31 cellular contexts compared by ENCODE assay signal in the genomic region with DNA sequence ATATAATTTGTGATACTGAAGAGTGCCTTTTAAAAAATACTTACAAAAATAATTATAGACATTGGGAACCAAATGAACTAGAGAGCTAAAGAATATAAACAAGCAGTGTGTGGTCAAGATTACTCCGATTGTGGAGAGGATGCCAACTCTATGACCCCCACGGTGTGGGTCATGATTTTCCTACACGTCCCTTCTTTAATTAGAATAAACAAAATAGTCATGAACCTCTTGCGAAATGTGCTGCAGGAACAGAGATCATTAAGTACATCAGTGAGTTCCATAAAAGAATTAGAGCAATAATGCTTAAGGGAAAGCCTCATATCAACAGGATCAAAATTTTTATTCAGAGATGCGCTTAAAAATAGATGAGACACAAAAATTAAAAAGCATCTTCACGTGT.
A peak's percentile ranks its signal among the peaks of the same experiment; 100 is the strongest.
DNase-seq lines count a peak whose midpoint lies in the region; ATAC-seq and TF ChIP-seq lines count a peak whose summit lies in the region.
"Had no signal": no experiment of that assay in that cellular context is flagged by ENCODE, and none has a peak within 500 bp of the region (broad histone marks: within the 10 kb centered on the region; RNA-seq: fewer than 3 reads in every experiment).

No MANE protein-coding gene starts in this region.

- DNase-seq in AG04450 (ENCODE audit: low read depth, low spot score) (peak; percentile 8), T1000 (lab: John Stamatoyannopoulos, UW) (peak; percentile 33), dermis blood vessel endothelial cell (peak; percentile 18), iris pigment epithelial cell (ENCODE audit: low read depth) (peak; percentile 91), NCI-H187 (lab: John Stamatoyannopoulos, UW) (no peak), NCI-H146 treated with DMSO at 0.1 percent for 48 hours (lab: John Stamatoyannopoulos, UW; ENCODE audit: unreplicated experiment) (no peak)
- no peak for DNase-seq in activated CD4-positive, alpha-beta T cell treated with anti-CD3 and anti-CD28 coated beads, Interleukin-2, amount 10 ng/mL, durations not matched to agents 7 days and 5 days
- DNase-seq: activated CD4-positive, alpha-beta T cell treated with anti-CD3 and anti-CD28 coated beads for 48 hours; activated naive CD4-positive, alpha-beta T cell treated with anti-CD3 and anti-CD28 coated beads for 36 hours; activated T-cell treated with anti-CD3 and anti-CD28 coated beads, Interleukin-2, amount 50 U/mL, for 72 hours; Caco-2; cerebellar nuclear complex; DMS79; effector CD8-positive, alpha-beta T cell; GOT3; head of caudate nucleus; KG1; mesendoderm; naive B cell; NCI-H1694; NCI-H2171; NCI-H526 treated with DMSO at 0.1 percent for 48 hours; nucleus accumbens; stimulated activated CD4-positive, alpha-beta T cell treated with anti-CD3 and anti-CD28 coated beads, Interleukin-2, amount 100 ng/mL, for 24 hours; substantia nigra; T-helper 17 cell had no signal

- CTCF ChIA-PET in AG04450 (lab: Charles Lee): no interaction called here
- CTCF ChIA-PET in activated CD4-positive, alpha-beta T cell treated with anti-CD3 and anti-CD28 coated beads, Interleukin-2, amount 10 ng/mL, durations not matched to agents 7 days and 5 days (lab: Charles Lee): no interaction called here

- no peak overlapping the region for H3K4me3 Mint-ChIP-seq in activated CD4-positive, alpha-beta T cell treated with anti-CD3 and anti-CD28 coated beads, Interleukin-2, amount 10 ng/mL, durations not matched to agents 7 days and 5 days
- H3K4me3 Mint-ChIP-seq: activated naive CD4-positive, alpha-beta T cell treated with anti-CD3 and anti-CD28 coated beads for 36 hours; activated T-cell treated with anti-CD3 and anti-CD28 coated beads, Interleukin-2, amount 50 U/mL, for 72 hours; naive B cell; T-helper 17 cell had no signal

- H3K9me3 ChIP-seq in AG04450 (ENCODE audit: control insufficient read depth, insufficient read depth, low read length): no peaks in the 10 kb centered on the region
- H3K9me3 ChIP-seq: BLaER1 treated with 17β-estradiol and CSF1 and Interleukin-3, amounts not matched to agents 10 nM and 100 nM; Caco-2; SJSA1 had no signal

- no peaks in the 10 kb centered on the region for H3K4me1 Mint-ChIP-seq in activated CD4-positive, alpha-beta T cell treated with anti-CD3 and anti-CD28 coated beads, Interleukin-2, amount 10 ng/mL, durations not matched to agents 7 days and 5 days
- H3K4me1 Mint-ChIP-seq: naive B cell, T-helper 17 cell had no signal

- no peaks in the 10 kb centered on the region for H3K27me3 ChIP-seq in AG04450 (ENCODE audit: control insufficient read depth, insufficient read depth, low read length)
- H3K27me3 ChIP-seq: BLaER1 treated with 17β-estradiol and CSF1 and Interleukin-3, amounts not matched to agents 10 nM and 100 nM; SJSA1 had no signal

- H3K27me3 Mint-ChIP-seq in activated CD4-positive, alpha-beta T cell treated with anti-CD3 and anti-CD28 coated beads, Interleukin-2, amount 10 ng/mL, durations not matched to agents 7 days and 5 days: no peaks in the 10 kb centered on the region
- H3K27me3 Mint-ChIP-seq: naive B cell, T-helper 17 cell had no signal

- no peak overlapping the region for H3K27ac ChIP-seq in AG04450 (ENCODE audit: low read depth, low read length)
- H3K27ac ChIP-seq: BLaER1 treated with 17β-estradiol and CSF1 and Interleukin-3, amounts not matched to agents 10 nM and 100 nM; SJSA1 had no signal

- H3K27ac Mint-ChIP-seq in activated CD4-positive, alpha-beta T cell treated with anti-CD3 and anti-CD28 coated beads, Interleukin-2, amount 10 ng/mL, durations not matched to agents 7 days and 5 days: no peak overlapping the region
- H3K27ac Mint-ChIP-seq: activated naive CD4-positive, alpha-beta T cell treated with anti-CD3 and anti-CD28 coated beads for 36 hours; activated T-cell treated with anti-CD3 and anti-CD28 coated beads, Interleukin-2, amount 50 U/mL, for 72 hours; naive B cell; T-helper 17 cell had no signal

- no peak for TF ChIP-seq CTCF in AG04450 (IDR thresholded peaks at IDR 0.05; ENCODE audit: low read depth, low read length)

- no peaks in the 10 kb centered on the region for H3K36me3 Mint-ChIP-seq in activated CD4-positive, alpha-beta T cell treated with anti-CD3 and anti-CD28 coated beads, Interleukin-2, amount 10 ng/mL, durations not matched to agents 7 days and 5 days (ENCODE audit: low read depth)
- H3K36me3 Mint-ChIP-seq: naive B cell had no signal

- peaks cover 4% of the 10 kb centered on the region for H3K9me3 Mint-ChIP-seq in activated CD4-positive, alpha-beta T cell treated with anti-CD3 and anti-CD28 coated beads, Interleukin-2, amount 10 ng/mL, durations not matched to agents 7 days and 5 days

- POLR2A ChIA-PET in AG04450 (lab: Yijun Ruan, JAX): interaction anchor here (0.5 kb wide), 1 partner anchor 41 kb away, joined by 7 read pairs; no protein-coding TSS in a partner anchor
- POLR2A ChIA-PET in activated CD4-positive, alpha-beta T cell treated with anti-CD3 and anti-CD28 coated beads, Interleukin-2, amount 10 ng/mL, durations not matched to agents 7 days and 5 days (lab: Charles Lee): no interaction called here

- no peak for ATAC-seq in GM18861 (IDR thresholded peaks at IDR 0.05; ENCODE audit: unreplicated experiment)
- ATAC-seq: activated T-cell treated with anti-CD3 and anti-CD28 coated beads, Interleukin-2, amount 50 U/mL, for 72 hours; esophagus mucosa; T-helper 17 cell had no signal

- no peak overlapping the region for H3K4me3 ChIP-seq in AG04450 (ENCODE audit: low read depth, low read length)
- H3K4me3 ChIP-seq: BLaER1 treated with 17β-estradiol and CSF1 and Interleukin-3, amounts not matched to agents 10 nM and 100 nM; SJSA1; smooth muscle cell had no signal

Comparison
In these comparisons a context has a peak if more than half of its experiments do, and no peak if none do; other contexts are left out.
1. DNase-seq: peak in AG04450 (single experiment), T1000 (single experiment), dermis blood vessel endothelial cell (single experiment) and iris pigment epithelial cell (single experiment); none in activated CD4-positive, alpha-beta T cell treated with anti-CD3 and anti-CD28 coated beads, Interleukin-2, amount 10 ng/mL, durations not matched to agents 7 days and 5 days (single experiment), NCI-H187 (0 of 2) and NCI-H146 treated with DMSO at 0.1 percent for 48 hours (single experiment).